In the genomic region with DNA sequence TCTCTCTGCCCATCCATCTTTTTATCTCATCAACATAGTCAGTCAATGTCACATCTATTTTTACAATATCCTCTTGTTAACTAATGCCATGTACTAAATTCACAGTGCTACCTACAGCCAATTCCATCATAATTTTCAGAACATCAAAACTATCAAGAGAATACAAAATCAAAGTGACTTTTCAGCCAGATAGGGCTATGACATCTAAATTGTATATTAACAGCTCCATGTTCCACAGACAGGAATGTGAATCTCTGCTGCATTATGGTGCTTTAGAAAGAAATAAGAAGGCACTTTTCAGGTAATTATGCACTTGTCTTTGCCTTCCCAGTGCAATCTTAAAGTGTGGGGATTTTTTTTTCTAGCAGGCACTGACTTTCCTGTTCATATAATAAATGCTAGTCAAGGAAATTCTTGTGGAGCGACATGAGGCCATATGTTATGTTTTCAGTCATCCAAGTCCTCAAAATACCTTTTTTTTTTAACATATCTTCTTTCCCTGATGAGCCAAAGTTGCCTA, we compare ENCODE assay signal across 3 cellular contexts.
"Had no signal": no experiment of that assay in that cellular context is flagged by ENCODE, and none has a peak within 500 bp of the region (broad histone marks: within the 10 kb centered on the region; RNA-seq: fewer than 3 reads in every experiment).

No MANE protein-coding gene starts in this region.

- H3K4me3 ChIP-seq: GM12878 had no signal

- DNase-seq: GDM1, GF-D8 had no signal
